Comparison of ENCODE assay signal across 1 cellular context in the genomic region with DNA sequence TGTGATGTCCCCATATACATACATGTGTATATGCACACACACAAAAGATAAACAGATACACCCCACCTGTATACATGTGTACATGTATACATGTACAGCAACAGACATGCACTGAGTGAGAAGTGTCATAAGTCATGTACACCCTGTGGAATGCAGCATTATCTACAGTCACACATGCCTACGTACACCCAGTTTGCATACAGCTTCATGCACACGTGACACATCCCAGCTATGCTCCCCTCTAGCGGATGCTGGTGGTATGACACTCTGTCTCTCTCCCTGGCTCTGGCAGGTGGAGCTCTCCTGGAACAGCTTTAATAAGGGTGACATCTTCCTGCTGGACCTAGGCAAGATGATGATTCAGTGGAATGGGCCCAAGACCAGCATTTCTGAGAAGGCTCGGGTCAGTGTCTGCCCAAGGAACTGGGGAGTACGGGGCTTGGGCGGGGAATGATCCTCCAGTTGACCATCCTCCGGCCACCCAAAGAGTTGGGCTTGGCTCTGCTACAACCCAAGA.
A peak's percentile ranks its signal among the peaks of the same experiment; 100 is the strongest.
TF ChIP-seq lines count a peak whose summit lies in the region.

No MANE protein-coding gene starts in this region.

TF ChIP-seq in K562, 482 proteins besides CTCF, POLR2A, EP300 and RAD21 (continued from another document and continues in another):
- TF ChIP-seq, protein P1, sequence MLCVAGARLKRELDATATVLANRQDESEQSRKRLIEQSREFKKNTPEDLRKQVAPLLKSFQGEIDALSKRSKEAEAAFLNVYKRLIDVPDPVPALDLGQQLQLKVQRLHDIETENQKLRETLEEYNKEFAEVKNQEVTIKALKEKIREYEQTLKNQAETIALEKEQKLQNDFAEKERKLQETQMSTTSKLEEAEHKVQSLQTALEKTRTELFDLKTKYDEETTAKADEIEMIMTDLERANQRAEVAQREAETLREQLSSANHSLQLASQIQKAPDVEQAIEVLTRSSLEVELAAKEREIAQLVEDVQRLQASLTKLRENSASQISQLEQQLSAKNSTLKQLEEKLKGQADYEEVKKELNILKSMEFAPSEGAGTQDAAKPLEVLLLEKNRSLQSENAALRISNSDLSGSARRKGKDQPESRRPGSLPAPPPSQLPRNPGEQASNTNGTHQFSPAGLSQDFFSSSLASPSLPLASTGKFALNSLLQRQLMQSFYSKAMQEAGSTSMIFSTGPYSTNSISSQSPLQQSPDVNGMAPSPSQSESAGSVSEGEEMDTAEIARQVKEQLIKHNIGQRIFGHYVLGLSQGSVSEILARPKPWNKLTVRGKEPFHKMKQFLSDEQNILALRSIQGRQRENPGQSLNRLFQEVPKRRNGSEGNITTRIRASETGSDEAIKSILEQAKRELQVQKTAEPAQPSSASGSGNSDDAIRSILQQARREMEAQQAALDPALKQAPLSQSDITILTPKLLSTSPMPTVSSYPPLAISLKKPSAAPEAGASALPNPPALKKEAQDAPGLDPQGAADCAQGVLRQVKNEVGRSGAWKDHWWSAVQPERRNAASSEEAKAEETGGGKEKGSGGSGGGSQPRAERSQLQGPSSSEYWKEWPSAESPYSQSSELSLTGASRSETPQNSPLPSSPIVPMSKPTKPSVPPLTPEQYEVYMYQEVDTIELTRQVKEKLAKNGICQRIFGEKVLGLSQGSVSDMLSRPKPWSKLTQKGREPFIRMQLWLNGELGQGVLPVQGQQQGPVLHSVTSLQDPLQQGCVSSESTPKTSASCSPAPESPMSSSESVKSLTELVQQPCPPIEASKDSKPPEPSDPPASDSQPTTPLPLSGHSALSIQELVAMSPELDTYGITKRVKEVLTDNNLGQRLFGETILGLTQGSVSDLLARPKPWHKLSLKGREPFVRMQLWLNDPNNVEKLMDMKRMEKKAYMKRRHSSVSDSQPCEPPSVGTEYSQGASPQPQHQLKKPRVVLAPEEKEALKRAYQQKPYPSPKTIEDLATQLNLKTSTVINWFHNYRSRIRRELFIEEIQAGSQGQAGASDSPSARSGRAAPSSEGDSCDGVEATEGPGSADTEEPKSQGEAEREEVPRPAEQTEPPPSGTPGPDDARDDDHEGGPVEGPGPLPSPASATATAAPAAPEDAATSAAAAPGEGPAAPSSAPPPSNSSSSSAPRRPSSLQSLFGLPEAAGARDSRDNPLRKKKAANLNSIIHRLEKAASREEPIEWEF (CRISPR knock-in tag; IDR thresholded peaks at IDR 0.05): no peak
- peak in 1 of 3 experiments; percentile 52 for TF ChIP-seq YY1 (IDR thresholded peaks at IDR 0.05; ENCODE audit: borderline replicate concordance in 1 of 3, control insufficient read depth in 1 of 3, extremely low read depth in 1 of 3, insufficient read depth in 3 of 3, insufficient read length in 1 of 3, insufficient replicate concordance in 2 of 3, low read depth in 1 of 3, low read length in 2 of 3)
- TF ChIP-seq, protein P2, sequence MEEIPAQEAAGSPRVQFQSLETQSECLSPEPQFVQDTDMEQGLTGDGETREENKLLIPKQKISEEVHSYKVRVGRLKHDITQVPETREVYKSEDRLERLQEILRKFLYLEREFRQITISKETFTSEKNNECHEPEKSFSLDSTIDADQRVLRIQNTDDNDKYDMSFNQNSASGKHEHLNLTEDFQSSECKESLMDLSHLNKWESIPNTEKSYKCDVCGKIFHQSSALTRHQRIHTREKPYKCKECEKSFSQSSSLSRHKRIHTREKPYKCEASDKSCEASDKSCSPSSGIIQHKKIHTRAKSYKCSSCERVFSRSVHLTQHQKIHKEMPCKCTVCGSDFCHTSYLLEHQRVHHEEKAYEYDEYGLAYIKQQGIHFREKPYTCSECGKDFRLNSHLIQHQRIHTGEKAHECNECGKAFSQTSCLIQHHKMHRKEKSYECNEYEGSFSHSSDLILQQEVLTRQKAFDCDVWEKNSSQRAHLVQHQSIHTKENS (CRISPR knock-in tag; IDR thresholded peaks at IDR 0.05): no peak
- TF ChIP-seq, protein P3, sequence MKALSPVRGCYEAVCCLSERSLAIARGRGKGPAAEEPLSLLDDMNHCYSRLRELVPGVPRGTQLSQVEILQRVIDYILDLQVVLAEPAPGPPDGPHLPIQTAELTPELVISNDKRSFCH (CRISPR knock-in tag; IDR thresholded peaks at IDR 0.05): no peak
- TF ChIP-seq, protein P3 (tag; IDR thresholded peaks at IDR 0.05): no peak
- TF ChIP-seq ARID2 (IDR thresholded peaks at IDR 0.05): peak; percentile 100
- TF ChIP-seq, protein P4, sequence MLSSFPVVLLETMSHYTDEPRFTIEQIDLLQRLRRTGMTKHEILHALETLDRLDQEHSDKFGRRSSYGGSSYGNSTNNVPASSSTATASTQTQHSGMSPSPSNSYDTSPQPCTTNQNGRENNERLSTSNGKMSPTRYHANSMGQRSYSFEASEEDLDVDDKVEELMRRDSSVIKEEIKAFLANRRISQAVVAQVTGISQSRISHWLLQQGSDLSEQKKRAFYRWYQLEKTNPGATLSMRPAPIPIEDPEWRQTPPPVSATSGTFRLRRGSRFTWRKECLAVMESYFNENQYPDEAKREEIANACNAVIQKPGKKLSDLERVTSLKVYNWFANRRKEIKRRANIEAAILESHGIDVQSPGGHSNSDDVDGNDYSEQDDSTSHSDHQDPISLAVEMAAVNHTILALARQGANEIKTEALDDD (IDR thresholded peaks at IDR 0.05): no peak
- no peak for TF ChIP-seq TFAM (CRISPR knock-in tag; conservative IDR thresholded peaks at IDR 0.05)
- TF ChIP-seq, protein P5, sequence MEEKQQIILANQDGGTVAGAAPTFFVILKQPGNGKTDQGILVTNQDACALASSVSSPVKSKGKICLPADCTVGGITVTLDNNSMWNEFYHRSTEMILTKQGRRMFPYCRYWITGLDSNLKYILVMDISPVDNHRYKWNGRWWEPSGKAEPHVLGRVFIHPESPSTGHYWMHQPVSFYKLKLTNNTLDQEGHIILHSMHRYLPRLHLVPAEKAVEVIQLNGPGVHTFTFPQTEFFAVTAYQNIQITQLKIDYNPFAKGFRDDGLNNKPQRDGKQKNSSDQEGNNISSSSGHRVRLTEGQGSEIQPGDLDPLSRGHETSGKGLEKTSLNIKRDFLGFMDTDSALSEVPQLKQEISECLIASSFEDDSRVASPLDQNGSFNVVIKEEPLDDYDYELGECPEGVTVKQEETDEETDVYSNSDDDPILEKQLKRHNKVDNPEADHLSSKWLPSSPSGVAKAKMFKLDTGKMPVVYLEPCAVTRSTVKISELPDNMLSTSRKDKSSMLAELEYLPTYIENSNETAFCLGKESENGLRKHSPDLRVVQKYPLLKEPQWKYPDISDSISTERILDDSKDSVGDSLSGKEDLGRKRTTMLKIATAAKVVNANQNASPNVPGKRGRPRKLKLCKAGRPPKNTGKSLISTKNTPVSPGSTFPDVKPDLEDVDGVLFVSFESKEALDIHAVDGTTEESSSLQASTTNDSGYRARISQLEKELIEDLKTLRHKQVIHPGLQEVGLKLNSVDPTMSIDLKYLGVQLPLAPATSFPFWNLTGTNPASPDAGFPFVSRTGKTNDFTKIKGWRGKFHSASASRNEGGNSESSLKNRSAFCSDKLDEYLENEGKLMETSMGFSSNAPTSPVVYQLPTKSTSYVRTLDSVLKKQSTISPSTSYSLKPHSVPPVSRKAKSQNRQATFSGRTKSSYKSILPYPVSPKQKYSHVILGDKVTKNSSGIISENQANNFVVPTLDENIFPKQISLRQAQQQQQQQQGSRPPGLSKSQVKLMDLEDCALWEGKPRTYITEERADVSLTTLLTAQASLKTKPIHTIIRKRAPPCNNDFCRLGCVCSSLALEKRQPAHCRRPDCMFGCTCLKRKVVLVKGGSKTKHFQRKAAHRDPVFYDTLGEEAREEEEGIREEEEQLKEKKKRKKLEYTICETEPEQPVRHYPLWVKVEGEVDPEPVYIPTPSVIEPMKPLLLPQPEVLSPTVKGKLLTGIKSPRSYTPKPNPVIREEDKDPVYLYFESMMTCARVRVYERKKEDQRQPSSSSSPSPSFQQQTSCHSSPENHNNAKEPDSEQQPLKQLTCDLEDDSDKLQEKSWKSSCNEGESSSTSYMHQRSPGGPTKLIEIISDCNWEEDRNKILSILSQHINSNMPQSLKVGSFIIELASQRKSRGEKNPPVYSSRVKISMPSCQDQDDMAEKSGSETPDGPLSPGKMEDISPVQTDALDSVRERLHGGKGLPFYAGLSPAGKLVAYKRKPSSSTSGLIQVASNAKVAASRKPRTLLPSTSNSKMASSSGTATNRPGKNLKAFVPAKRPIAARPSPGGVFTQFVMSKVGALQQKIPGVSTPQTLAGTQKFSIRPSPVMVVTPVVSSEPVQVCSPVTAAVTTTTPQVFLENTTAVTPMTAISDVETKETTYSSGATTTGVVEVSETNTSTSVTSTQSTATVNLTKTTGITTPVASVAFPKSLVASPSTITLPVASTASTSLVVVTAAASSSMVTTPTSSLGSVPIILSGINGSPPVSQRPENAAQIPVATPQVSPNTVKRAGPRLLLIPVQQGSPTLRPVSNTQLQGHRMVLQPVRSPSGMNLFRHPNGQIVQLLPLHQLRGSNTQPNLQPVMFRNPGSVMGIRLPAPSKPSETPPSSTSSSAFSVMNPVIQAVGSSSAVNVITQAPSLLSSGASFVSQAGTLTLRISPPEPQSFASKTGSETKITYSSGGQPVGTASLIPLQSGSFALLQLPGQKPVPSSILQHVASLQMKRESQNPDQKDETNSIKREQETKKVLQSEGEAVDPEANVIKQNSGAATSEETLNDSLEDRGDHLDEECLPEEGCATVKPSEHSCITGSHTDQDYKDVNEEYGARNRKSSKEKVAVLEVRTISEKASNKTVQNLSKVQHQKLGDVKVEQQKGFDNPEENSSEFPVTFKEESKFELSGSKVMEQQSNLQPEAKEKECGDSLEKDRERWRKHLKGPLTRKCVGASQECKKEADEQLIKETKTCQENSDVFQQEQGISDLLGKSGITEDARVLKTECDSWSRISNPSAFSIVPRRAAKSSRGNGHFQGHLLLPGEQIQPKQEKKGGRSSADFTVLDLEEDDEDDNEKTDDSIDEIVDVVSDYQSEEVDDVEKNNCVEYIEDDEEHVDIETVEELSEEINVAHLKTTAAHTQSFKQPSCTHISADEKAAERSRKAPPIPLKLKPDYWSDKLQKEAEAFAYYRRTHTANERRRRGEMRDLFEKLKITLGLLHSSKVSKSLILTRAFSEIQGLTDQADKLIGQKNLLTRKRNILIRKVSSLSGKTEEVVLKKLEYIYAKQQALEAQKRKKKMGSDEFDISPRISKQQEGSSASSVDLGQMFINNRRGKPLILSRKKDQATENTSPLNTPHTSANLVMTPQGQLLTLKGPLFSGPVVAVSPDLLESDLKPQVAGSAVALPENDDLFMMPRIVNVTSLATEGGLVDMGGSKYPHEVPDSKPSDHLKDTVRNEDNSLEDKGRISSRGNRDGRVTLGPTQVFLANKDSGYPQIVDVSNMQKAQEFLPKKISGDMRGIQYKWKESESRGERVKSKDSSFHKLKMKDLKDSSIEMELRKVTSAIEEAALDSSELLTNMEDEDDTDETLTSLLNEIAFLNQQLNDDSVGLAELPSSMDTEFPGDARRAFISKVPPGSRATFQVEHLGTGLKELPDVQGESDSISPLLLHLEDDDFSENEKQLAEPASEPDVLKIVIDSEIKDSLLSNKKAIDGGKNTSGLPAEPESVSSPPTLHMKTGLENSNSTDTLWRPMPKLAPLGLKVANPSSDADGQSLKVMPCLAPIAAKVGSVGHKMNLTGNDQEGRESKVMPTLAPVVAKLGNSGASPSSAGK (IDR thresholded peaks at IDR 0.05): peak; percentile 76
- no peak for TF ChIP-seq NR2F6 (CRISPR knock-in tag; IDR thresholded peaks at IDR 0.05)
- peak; percentile 71 for TF ChIP-seq SMARCE1 (IDR thresholded peaks at IDR 0.05)
- TF ChIP-seq, protein P6, sequence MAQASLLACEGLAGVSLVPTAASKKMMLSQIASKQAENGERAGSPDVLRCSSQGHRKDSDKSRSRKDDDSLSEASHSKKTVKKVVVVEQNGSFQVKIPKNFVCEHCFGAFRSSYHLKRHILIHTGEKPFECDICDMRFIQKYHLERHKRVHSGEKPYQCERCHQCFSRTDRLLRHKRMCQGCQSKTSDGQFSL (CRISPR knock-in tag; IDR thresholded peaks at IDR 0.05): no peak
- TF ChIP-seq, protein P6 (tag; IDR thresholded peaks at IDR 0.05): no peak
- TF ChIP-seq HMGN3 (IDR thresholded peaks at IDR 0.05; ENCODE audit: borderline replicate concordance, extremely low read depth, insufficient read length, low read depth, low read length): no peak
- no peak for TF ChIP-seq FIP1L1 (IDR thresholded peaks at IDR 0.05; ENCODE audit: low read depth, low read length, poor library complexity, severe bottlenecking)
- TF ChIP-seq, protein P7, sequence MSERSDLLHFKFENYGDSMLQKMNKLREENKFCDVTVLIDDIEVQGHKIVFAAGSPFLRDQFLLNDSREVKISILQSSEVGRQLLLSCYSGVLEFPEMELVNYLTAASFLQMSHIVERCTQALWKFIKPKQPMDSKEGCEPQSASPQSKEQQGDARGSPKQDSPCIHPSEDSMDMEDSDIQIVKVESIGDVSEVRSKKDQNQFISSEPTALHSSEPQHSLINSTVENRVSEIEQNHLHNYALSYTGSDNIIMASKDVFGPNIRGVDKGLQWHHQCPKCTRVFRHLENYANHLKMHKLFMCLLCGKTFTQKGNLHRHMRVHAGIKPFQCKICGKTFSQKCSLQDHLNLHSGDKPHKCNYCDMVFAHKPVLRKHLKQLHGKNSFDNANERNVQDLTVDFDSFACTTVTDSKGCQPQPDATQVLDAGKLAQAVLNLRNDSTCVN (CRISPR knock-in tag; IDR thresholded peaks at IDR 0.05): no peak
- TF ChIP-seq, protein P8, sequence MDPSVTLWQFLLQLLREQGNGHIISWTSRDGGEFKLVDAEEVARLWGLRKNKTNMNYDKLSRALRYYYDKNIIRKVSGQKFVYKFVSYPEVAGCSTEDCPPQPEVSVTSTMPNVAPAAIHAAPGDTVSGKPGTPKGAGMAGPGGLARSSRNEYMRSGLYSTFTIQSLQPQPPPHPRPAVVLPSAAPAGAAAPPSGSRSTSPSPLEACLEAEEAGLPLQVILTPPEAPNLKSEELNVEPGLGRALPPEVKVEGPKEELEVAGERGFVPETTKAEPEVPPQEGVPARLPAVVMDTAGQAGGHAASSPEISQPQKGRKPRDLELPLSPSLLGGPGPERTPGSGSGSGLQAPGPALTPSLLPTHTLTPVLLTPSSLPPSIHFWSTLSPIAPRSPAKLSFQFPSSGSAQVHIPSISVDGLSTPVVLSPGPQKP (CRISPR knock-in tag; IDR thresholded peaks at IDR 0.05): no peak
- TF ChIP-seq CEBPG (CRISPR knock-in tag; IDR thresholded peaks at IDR 0.05): no peak
- no peak for TF ChIP-seq CEBPG (tag; conservative IDR thresholded peaks at IDR 0.05 in 1 of 2, IDR thresholded peaks at IDR 0.05 in 1 of 2)
- no peak for TF ChIP-seq ZNF197 (CRISPR knock-in tag; IDR thresholded peaks at IDR 0.05; ENCODE audit: low read depth)
- no peak for TF ChIP-seq FOXA1 (IDR thresholded peaks at IDR 0.05; ENCODE audit: borderline replicate concordance)
- peak; percentile 80; the same call in 1 of the 2 replicates for TF ChIP-seq JUND (IDR thresholded peaks at IDR 0.05; ENCODE audit: borderline replicate concordance, low read depth, low read length)
- TF ChIP-seq JUND (tag; IDR thresholded peaks at IDR 0.05; ENCODE audit: borderline replicate concordance, low read depth, low read length): peak; percentile 80; the same call in 2 of the 3 replicates
- TF ChIP-seq, protein P9, sequence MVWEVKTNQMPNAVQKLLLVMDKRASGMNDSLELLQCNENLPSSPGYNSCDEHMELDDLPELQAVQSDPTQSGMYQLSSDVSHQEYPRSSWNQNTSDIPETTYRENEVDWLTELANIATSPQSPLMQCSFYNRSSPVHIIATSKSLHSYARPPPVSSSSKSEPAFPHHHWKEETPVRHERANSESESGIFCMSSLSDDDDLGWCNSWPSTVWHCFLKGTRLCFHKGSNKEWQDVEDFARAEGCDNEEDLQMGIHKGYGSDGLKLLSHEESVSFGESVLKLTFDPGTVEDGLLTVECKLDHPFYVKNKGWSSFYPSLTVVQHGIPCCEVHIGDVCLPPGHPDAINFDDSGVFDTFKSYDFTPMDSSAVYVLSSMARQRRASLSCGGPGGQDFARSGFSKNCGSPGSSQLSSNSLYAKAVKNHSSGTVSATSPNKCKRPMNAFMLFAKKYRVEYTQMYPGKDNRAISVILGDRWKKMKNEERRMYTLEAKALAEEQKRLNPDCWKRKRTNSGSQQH (CRISPR knock-in tag; IDR thresholded peaks at IDR 0.05): no peak
- no peak for TF ChIP-seq XRCC4 (IDR thresholded peaks at IDR 0.05; ENCODE audit: extremely low read depth, insufficient read depth, insufficient read length)
